Comparison of ENCODE assay signal across 7 cellular contexts in the genomic region with DNA sequence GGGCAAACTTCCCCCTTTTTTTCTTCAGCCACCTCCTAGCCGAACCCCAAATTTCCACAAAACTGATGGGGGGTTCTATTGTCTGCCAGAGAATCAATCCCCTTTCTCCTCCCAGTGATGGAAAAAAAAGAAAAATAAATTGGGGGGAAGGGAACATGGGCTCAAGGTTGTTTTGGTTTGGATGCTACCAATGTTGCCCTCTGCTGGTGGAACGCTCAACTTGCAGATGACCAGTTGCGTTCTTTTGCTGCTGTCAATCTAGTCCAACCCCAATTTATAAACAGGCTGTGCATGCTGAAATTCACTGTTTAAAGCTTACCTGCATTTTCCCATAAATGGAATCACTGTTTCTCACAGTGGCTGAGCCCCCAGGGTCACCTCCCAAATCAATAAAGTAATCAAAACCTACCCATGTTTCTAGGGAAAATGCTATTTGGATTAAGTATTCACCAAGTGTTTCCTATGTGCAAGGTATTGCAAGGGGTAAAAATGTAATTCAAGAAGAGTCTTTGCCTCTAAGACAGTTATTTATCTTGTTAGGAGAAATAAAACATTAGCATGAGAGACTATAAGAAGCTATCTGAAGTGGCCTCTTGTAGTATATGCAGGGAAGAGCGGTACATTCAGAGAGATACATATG.
DNase-seq lines count a peak whose midpoint lies in the region; ATAC-seq and TF ChIP-seq lines count a peak whose summit lies in the region.

No MANE protein-coding gene starts in this region.

- no peaks in the 10 kb centered on the region for H3F3A ChIP-seq in PC-3 (ENCODE audit: low read length, unreplicated experiment)

- 30% methylated on average over 4 of the region's 4 CpGs for WGBS in body of pancreas, 2 donors
- WGBS in upper lobe of left lung, 2 donors: 39 to 42% methylated on average over 3 to 4 of the region's 4 CpGs

- H3K4me3 ChIP-seq in DND-41 (ENCODE audit: low read depth in 1 of 2, low read length in 2 of 2) (no peak overlapping the region), PC-3 (ENCODE audit: low read length) (no peak overlapping the region), body of pancreas (no peak overlapping the region), upper lobe of left lung (no peak overlapping the region)

- DNase-seq in DND-41 (peak; percentile 17), HCEC 1CT (peak; percentile 41), PC-3 (peak; percentile 62), body of pancreas (peak; percentile 31 to 59 (median 34)), left kidney (ENCODE audit: low read depth, low spot score) (peak; percentile 52), upper lobe of left lung (peak in 1 of 2 donors; percentile 48), middle frontal gyrus (ENCODE audit: extremely low spot score, low spot score) (no peak)

- no peak overlapping the region for H3K4me2 ChIP-seq in DND-41 (ENCODE audit: insufficient read depth, low read length)
- H3K4me2 ChIP-seq in PC-3 (ENCODE audit: low read length): no peak overlapping the region

- no peaks in the 10 kb centered on the region for H3K9me2 ChIP-seq in PC-3 (replicated peaks; ENCODE audit: low read length)

- H3K36me3 ChIP-seq in DND-41 (ENCODE audit: insufficient read depth, low read length) (no peaks in the 10 kb centered on the region), PC-3 (ENCODE audit: low read depth, low read length) (no peaks in the 10 kb centered on the region), body of pancreas (replicated peaks in 1 of 2; ENCODE audit: insufficient read depth in 1 of 2, low read depth in 2 of 2) (no peaks in the 10 kb centered on the region), upper lobe of left lung (no peaks in the 10 kb centered on the region)

- no peak for TF ChIP-seq POLR2A in body of pancreas (IDR thresholded peaks at IDR 0.05)
- no peak for TF ChIP-seq POLR2A in upper lobe of left lung (IDR thresholded peaks at IDR 0.05)

- no peak for ATAC-seq in DND-41 (ENCODE audit: insufficient read depth, low read depth)
- peak; percentile 50 for ATAC-seq in PC-3
- no peak for ATAC-seq in body of pancreas
- ATAC-seq in upper lobe of left lung (ENCODE audit: low FRiP score in 2 of 2): peak in 1 of 2 donors; percentile 69

- CTCF ChIA-PET in PC-3 (lab: Charles Lee): no interaction called here

- TF ChIP-seq EP300 in upper lobe of left lung (IDR thresholded peaks at IDR 0.05): no peak

- intact Hi-C loops in PC-3 (cut with micrococcal nuclease) (loop anchor here (1.0 kb wide), 1 partner anchor 173 kb away; no protein-coding TSS in a partner anchor), body of pancreas (cut with DNase I) (loop anchor here (10.0 kb wide), 1 partner anchor 171 kb away; no protein-coding TSS in a partner anchor)

- no peak overlapping the region for H2AFZ ChIP-seq in DND-41 (ENCODE audit: low read depth, low read length)
- no peak overlapping the region for H2AFZ ChIP-seq in PC-3 (ENCODE audit: low read length)

- H3K27me3 ChIP-seq in DND-41 (ENCODE audit: insufficient read depth, low read length, poor library complexity) (no peaks in the 10 kb centered on the region), PC-3 (ENCODE audit: low read length) (no peaks in the 10 kb centered on the region), body of pancreas (no peaks in the 10 kb centered on the region), upper lobe of left lung (no peaks in the 10 kb centered on the region)

- POLR2A ChIA-PET in PC-3 (lab: Charles Lee; ENCODE audit: unreplicated experiment): no interaction called here

- H3K9ac ChIP-seq in DND-41 (ENCODE audit: low read depth, low read length): no peak overlapping the region
- H3K9ac ChIP-seq in PC-3 (ENCODE audit: low read length): no peak overlapping the region

- H4K20me1 ChIP-seq in DND-41 (ENCODE audit: insufficient read depth, low read length): no peaks in the 10 kb centered on the region
- no peaks in the 10 kb centered on the region for H4K20me1 ChIP-seq in PC-3 (ENCODE audit: low read length)

- H3K9me3 ChIP-seq in DND-41 (ENCODE audit: insufficient read depth, low read length, severe bottlenecking) (no peaks in the 10 kb centered on the region), PC-3 (ENCODE audit: low read length) (no peaks in the 10 kb centered on the region), body of pancreas (no peaks in the 10 kb centered on the region), upper lobe of left lung (no peaks in the 10 kb centered on the region)

- peak; percentile 68 for TF ChIP-seq CTCF in DND-41 (IDR thresholded peaks at IDR 0.05; ENCODE audit: borderline replicate concordance, extremely low read depth, low read length, poor library complexity, severe bottlenecking)
- peak; percentile 78 for TF ChIP-seq CTCF in PC-3 (conservative IDR thresholded peaks at IDR 0.05; ENCODE audit: low read depth, low read length)
- TF ChIP-seq CTCF in body of pancreas (IDR thresholded peaks at IDR 0.05): peak; percentile 42 to 65 (median 62)
- peak; percentile 40 to 72 (median 62) for TF ChIP-seq CTCF in upper lobe of left lung (IDR thresholded peaks at IDR 0.05)

- no peaks in the 10 kb centered on the region for H3K4me1 ChIP-seq in DND-41 (ENCODE audit: insufficient read depth, low read length)
- H3K4me1 ChIP-seq in PC-3 (ENCODE audit: insufficient read depth, low read length): no peaks in the 10 kb centered on the region
- no peaks in the 10 kb centered on the region for H3K4me1 ChIP-seq in body of pancreas
- H3K4me1 ChIP-seq in upper lobe of left lung: peaks cover 0 to 14% (median 2%) of the 10 kb centered on the region in 4 donors

- no peaks in the 10 kb centered on the region for H3K79me2 ChIP-seq in DND-41 (ENCODE audit: insufficient read depth, low read length)
- H3K79me2 ChIP-seq in PC-3 (ENCODE audit: low read length): no peaks in the 10 kb centered on the region

- no TSS peak for BruUV-seq in PC-3 (replicated peaks; lab: Mats Ljungman, UMichigan)

- no peak overlapping the region for H3K27ac ChIP-seq in DND-41 (ENCODE audit: low read length)
- no peak overlapping the region for H3K27ac ChIP-seq in PC-3 (ENCODE audit: low read length)
- H3K27ac ChIP-seq in body of pancreas: no peak overlapping the region
- no peak overlapping the region for H3K27ac ChIP-seq in upper lobe of left lung
